In the genomic region with DNA sequence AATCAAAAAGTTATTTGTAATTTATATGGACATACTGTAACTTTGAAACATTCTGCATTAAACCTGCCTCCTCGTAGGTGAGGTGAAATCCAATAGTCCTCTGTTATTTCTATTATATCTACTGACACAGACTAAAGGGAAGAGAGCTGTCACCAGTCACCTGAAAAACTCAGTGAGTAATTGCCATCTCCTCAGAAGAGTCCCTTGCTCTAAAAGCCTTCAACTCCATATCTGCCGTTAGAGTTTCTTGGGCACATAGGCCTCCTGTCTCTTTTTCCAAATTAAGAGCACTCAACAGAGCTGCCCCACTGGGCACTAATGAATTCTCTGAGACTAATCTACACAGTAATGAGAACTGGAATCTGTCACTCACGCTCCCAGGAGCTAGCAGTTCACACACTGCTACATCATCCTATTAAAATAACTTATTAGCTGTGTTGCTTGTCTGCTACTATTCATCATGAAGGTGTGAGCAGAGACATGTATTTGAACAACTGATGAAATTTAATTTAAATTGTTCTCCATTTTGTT, we compare ENCODE assay signal across 1 cellular context.
TF ChIP-seq lines count a peak whose summit lies in the region.

No MANE protein-coding gene starts in this region.

TF ChIP-seq in GM23338, 12 proteins besides CTCF, POLR2A, EP300 and RAD21 (continued from another document):
- TF ChIP-seq, protein P1, sequence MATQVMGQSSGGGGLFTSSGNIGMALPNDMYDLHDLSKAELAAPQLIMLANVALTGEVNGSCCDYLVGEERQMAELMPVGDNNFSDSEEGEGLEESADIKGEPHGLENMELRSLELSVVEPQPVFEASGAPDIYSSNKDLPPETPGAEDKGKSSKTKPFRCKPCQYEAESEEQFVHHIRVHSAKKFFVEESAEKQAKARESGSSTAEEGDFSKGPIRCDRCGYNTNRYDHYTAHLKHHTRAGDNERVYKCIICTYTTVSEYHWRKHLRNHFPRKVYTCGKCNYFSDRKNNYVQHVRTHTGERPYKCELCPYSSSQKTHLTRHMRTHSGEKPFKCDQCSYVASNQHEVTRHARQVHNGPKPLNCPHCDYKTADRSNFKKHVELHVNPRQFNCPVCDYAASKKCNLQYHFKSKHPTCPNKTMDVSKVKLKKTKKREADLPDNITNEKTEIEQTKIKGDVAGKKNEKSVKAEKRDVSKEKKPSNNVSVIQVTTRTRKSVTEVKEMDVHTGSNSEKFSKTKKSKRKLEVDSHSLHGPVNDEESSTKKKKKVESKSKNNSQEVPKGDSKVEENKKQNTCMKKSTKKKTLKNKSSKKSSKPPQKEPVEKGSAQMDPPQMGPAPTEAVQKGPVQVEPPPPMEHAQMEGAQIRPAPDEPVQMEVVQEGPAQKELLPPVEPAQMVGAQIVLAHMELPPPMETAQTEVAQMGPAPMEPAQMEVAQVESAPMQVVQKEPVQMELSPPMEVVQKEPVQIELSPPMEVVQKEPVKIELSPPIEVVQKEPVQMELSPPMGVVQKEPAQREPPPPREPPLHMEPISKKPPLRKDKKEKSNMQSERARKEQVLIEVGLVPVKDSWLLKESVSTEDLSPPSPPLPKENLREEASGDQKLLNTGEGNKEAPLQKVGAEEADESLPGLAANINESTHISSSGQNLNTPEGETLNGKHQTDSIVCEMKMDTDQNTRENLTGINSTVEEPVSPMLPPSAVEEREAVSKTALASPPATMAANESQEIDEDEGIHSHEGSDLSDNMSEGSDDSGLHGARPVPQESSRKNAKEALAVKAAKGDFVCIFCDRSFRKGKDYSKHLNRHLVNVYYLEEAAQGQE (IDR thresholded peaks at IDR 0.05; ENCODE audit: unreplicated experiment): no peak
